ENCODE assay signal across 1 cellular context in genomic region chr20:46520976-46521579, GRCh38.
TF ChIP-seq lines count a peak whose summit lies in the region.

No MANE protein-coding gene starts in this region.

TF ChIP-seq in HepG2, 621 proteins besides CTCF, POLR2A, EP300 and RAD21 (continued from another document and continues in another):
- TF ChIP-seq, protein P1, sequence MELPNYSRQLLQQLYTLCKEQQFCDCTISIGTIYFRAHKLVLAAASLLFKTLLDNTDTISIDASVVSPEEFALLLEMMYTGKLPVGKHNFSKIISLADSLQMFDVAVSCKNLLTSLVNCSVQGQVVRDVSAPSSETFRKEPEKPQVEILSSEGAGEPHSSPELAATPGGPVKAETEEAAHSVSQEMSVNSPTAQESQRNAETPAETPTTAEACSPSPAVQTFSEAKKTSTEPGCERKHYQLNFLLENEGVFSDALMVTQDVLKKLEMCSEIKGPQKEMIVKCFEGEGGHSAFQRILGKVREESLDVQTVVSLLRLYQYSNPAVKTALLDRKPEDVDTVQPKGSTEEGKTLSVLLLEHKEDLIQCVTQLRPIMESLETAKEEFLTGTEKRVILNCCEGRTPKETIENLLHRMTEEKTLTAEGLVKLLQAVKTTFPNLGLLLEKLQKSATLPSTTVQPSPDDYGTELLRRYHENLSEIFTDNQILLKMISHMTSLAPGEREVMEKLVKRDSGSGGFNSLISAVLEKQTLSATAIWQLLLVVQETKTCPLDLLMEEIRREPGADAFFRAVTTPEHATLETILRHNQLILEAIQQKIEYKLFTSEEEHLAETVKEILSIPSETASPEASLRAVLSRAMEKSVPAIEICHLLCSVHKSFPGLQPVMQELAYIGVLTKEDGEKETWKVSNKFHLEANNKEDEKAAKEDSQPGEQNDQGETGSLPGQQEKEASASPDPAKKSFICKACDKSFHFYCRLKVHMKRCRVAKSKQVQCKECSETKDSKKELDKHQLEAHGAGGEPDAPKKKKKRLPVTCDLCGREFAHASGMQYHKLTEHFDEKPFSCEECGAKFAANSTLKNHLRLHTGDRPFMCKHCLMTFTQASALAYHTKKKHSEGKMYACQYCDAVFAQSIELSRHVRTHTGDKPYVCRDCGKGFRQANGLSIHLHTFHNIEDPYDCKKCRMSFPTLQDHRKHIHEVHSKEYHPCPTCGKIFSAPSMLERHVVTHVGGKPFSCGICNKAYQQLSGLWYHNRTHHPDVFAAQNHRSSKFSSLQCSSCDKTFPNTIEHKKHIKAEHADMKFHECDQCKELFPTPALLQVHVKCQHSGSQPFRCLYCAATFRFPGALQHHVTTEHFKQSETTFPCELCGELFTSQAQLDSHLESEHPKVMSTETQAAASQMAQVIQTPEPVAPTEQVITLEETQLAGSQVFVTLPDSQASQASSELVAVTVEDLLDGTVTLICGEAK (IDR thresholded peaks at IDR 0.05): no peak
- TF ChIP-seq, protein P1 (CRISPR knock-in tag; IDR thresholded peaks at IDR 0.05): no peak
- TF ChIP-seq, protein P2, sequence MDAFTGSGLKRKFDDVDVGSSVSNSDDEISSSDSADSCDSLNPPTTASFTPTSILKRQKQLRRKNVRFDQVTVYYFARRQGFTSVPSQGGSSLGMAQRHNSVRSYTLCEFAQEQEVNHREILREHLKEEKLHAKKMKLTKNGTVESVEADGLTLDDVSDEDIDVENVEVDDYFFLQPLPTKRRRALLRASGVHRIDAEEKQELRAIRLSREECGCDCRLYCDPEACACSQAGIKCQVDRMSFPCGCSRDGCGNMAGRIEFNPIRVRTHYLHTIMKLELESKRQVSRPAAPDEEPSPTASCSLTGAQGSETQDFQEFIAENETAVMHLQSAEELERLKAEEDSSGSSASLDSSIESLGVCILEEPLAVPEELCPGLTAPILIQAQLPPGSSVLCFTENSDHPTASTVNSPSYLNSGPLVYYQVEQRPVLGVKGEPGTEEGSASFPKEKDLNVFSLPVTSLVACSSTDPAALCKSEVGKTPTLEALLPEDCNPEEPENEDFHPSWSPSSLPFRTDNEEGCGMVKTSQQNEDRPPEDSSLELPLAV (CRISPR knock-in tag; conservative IDR thresholded peaks at IDR 0.05; ENCODE audit: low read depth): no peak
- TF ChIP-seq, protein P3, sequence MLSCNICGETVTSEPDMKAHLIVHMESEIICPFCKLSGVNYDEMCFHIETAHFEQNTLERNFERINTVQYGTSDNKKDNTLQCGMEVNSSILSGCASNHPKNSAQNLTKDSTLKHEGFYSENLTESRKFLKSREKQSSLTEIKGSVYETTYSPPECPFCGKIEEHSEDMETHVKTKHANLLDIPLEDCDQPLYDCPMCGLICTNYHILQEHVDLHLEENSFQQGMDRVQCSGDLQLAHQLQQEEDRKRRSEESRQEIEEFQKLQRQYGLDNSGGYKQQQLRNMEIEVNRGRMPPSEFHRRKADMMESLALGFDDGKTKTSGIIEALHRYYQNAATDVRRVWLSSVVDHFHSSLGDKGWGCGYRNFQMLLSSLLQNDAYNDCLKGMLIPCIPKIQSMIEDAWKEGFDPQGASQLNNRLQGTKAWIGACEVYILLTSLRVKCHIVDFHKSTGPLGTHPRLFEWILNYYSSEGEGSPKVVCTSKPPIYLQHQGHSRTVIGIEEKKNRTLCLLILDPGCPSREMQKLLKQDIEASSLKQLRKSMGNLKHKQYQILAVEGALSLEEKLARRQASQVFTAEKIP (CRISPR knock-in tag; IDR thresholded peaks at IDR 0.05; ENCODE audit: borderline replicate concordance): no peak
- TF ChIP-seq CENPT (CRISPR knock-in tag; IDR thresholded peaks at IDR 0.05; ENCODE audit: low read depth): no peak
- no peak for TF ChIP-seq PLSCR1 (CRISPR knock-in tag; IDR thresholded peaks at IDR 0.05; ENCODE audit: borderline replicate concordance)
- no peak for TF ChIP-seq SP5 (CRISPR knock-in tag; IDR thresholded peaks at IDR 0.05; ENCODE audit: borderline replicate concordance, low read depth)
- TF ChIP-seq ZNF333 (CRISPR knock-in tag; IDR thresholded peaks at IDR 0.05; ENCODE audit: borderline replicate concordance): no peak
- TF ChIP-seq NAIF1 (CRISPR knock-in tag; IDR thresholded peaks at IDR 0.05; ENCODE audit: borderline replicate concordance): no peak
- TF ChIP-seq, protein P4, sequence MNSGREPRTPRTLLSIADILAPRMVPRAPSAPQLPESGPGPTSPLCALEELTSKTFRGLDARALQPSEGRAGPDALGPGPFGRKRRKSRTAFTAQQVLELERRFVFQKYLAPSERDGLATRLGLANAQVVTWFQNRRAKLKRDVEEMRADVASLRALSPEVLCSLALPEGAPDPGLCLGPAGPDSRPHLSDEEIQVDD (CRISPR knock-in tag; IDR thresholded peaks at IDR 0.05; ENCODE audit: borderline replicate concordance): 0 out of 2 replicates have a peak, but pooled peaks have one; percentile 48
- peak; percentile 99 for TF ChIP-seq STAG1 (CRISPR knock-in tag; IDR thresholded peaks at IDR 0.05)
- no peak for TF ChIP-seq SRSF1 (optimal IDR thresholded peaks at IDR 0.05; ENCODE audit: low read depth, low read length)
- TF ChIP-seq ZNF501 (CRISPR knock-in tag; IDR thresholded peaks at IDR 0.05): no peak
- TF ChIP-seq ZFP62 (CRISPR knock-in tag; IDR thresholded peaks at IDR 0.05): no peak
- TF ChIP-seq GATAD2A (CRISPR knock-in tag; IDR thresholded peaks at IDR 0.05): peak; percentile 64; the same call in 1 of the 2 replicates
- TF ChIP-seq SNAPC5 (CRISPR knock-in tag; IDR thresholded peaks at IDR 0.05; ENCODE audit: borderline replicate concordance): no peak
- no peak for TF ChIP-seq HMG20A (CRISPR knock-in tag; IDR thresholded peaks at IDR 0.05; ENCODE audit: borderline replicate concordance)
- TF ChIP-seq, protein P5, sequence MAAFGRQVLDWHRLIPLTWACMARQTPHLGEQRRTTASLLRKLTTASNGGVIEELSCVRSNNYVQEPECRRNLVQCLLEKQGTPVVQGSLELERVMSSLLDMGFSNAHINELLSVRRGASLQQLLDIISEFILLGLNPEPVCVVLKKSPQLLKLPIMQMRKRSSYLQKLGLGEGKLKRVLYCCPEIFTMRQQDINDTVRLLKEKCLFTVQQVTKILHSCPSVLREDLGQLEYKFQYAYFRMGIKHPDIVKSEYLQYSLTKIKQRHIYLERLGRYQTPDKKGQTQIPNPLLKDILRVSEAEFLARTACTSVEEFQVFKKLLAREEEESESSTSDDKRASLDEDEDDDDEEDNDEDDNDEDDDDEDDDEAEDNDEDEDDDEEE (CRISPR knock-in tag; IDR thresholded peaks at IDR 0.05): no peak
- TF ChIP-seq PTBP1 (IDR thresholded peaks at IDR 0.05; ENCODE audit: low read depth, low read length, poor library complexity, severe bottlenecking): no peak
- TF ChIP-seq CBX1 (IDR thresholded peaks at IDR 0.05; ENCODE audit: low read depth): no peak
- peak; percentile 53; the same call in 1 of the 2 replicates for TF ChIP-seq ELF3 (CRISPR knock-in tag; IDR thresholded peaks at IDR 0.05)
- TF ChIP-seq FOXO1 (CRISPR knock-in tag; IDR thresholded peaks at IDR 0.05): peak; percentile 86
- TF ChIP-seq JUND (CRISPR knock-in tag; IDR thresholded peaks at IDR 0.05): no peak
- TF ChIP-seq, protein P6, sequence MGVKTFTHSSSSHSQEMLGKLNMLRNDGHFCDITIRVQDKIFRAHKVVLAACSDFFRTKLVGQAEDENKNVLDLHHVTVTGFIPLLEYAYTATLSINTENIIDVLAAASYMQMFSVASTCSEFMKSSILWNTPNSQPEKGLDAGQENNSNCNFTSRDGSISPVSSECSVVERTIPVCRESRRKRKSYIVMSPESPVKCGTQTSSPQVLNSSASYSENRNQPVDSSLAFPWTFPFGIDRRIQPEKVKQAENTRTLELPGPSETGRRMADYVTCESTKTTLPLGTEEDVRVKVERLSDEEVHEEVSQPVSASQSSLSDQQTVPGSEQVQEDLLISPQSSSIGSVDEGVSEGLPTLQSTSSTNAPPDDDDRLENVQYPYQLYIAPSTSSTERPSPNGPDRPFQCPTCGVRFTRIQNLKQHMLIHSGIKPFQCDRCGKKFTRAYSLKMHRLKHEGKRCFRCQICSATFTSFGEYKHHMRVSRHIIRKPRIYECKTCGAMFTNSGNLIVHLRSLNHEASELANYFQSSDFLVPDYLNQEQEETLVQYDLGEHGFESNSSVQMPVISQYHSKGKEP (CRISPR knock-in tag; IDR thresholded peaks at IDR 0.05): no peak
- no peak for TF ChIP-seq THYN1 (CRISPR knock-in tag; IDR thresholded peaks at IDR 0.05; ENCODE audit: borderline replicate concordance, low read depth)
- no peak for TF ChIP-seq AGO1 (IDR thresholded peaks at IDR 0.05; ENCODE audit: low read depth, low read length, poor library complexity, severe bottlenecking)
- no peak for TF ChIP-seq ZNF17 (CRISPR knock-in tag; IDR thresholded peaks at IDR 0.05)
- TF ChIP-seq ZNF883 (CRISPR knock-in tag; IDR thresholded peaks at IDR 0.05; ENCODE audit: not compliant biosample characterization): no peak
- TF ChIP-seq MLX (CRISPR knock-in tag; IDR thresholded peaks at IDR 0.05): no peak
- no peak for TF ChIP-seq RFXANK (CRISPR knock-in tag; IDR thresholded peaks at IDR 0.05)
- TF ChIP-seq, protein P7, sequence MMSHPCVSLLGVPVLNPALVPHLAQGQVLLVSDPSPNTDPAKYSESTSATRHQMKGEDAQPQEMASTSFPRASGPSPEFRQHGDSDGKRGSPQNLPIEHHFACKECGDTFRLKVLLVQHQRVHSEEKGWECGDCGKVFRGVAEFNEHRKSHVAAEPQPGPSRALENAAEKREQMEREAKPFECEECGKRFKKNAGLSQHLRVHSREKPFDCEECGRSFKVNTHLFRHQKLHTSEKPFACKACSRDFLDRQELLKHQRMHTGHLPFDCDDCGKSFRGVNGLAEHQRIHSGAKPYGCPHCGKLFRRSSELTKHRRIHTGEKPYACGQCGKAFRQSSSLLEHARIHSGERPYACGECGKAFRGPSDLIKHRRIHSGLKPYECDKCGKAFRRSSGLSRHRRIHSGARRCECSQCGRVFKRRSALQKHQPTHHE (CRISPR knock-in tag; IDR thresholded peaks at IDR 0.05; ENCODE audit: borderline replicate concordance): no peak
- TF ChIP-seq TOPORS (CRISPR knock-in tag; IDR thresholded peaks at IDR 0.05): no peak
- TF ChIP-seq NR0B2 (CRISPR knock-in tag; IDR thresholded peaks at IDR 0.05): no peak
- TF ChIP-seq FOXA3 (CRISPR knock-in tag; IDR thresholded peaks at IDR 0.05): no peak; the same call in 1 of the 2 replicates
- no peak for TF ChIP-seq KAT2B (IDR thresholded peaks at IDR 0.05; ENCODE audit: borderline replicate concordance, low read depth, low read length)
- TF ChIP-seq, protein P8, sequence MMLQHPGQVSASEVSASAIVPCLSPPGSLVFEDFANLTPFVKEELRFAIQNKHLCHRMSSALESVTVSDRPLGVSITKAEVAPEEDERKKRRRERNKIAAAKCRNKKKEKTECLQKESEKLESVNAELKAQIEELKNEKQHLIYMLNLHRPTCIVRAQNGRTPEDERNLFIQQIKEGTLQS (CRISPR knock-in tag; IDR thresholded peaks at IDR 0.05): no peak; the same call in 1 of the 2 replicates
- no peak for TF ChIP-seq ZNF367 (CRISPR knock-in tag; IDR thresholded peaks at IDR 0.05; ENCODE audit: borderline replicate concordance)
- TF ChIP-seq, protein P9, sequence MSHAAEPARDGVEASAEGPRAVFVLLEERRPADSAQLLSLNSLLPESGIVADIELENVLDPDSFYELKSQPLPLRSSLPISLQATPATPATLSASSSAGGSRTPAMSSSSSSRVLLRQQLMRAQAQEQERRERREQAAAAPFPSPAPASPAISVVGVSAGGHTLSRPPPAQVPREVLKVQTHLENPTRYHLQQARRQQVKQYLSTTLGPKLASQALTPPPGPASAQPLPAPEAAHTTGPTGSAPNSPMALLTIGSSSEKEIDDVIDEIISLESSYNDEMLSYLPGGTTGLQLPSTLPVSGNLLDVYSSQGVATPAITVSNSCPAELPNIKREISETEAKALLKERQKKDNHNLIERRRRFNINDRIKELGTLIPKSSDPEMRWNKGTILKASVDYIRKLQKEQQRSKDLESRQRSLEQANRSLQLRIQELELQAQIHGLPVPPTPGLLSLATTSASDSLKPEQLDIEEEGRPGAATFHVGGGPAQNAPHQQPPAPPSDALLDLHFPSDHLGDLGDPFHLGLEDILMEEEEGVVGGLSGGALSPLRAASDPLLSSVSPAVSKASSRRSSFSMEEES (CRISPR knock-in tag; IDR thresholded peaks at IDR 0.05): no peak
- TF ChIP-seq DMAP1 (CRISPR knock-in tag; IDR thresholded peaks at IDR 0.05): no peak
- TF ChIP-seq KMT2A (CRISPR knock-in tag; IDR thresholded peaks at IDR 0.05): no peak
- TF ChIP-seq MIXL1 (CRISPR knock-in tag; IDR thresholded peaks at IDR 0.05): no peak
